In the genomic region with DNA sequence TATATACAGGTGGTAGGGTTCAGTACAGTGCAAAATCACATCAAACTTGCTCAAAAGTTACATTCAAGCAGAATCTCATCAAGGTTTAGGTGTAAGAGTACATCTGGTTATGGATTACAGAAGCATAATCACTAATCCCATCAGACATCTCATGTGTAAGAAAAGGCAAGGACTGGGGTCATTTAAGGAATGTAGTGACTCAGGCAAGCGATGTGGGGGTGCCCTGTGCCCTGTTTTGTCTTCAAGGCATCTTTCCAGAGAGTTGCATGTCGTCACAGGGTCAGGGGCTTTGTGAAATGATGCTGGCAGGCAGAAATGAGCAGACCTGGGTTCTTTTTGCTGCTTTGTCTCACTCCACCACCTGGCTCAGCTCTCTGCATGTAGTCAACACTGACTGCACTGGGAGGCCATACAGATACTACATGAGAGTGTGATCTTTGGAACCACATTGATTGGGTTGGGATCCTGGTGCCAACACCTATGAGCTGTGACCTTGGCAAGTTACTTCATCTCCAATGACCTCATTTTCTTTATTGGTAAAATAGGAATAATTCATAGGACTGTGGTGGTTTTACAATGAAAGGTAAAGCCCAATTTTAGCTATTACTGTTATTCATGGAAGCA, we compare ENCODE assay signal across 34 cellular contexts. TPM values are rescaled to one million over a fixed set of nuclear protein-coding genes. Genes with fewer than 3 reads are reported as not detected.
A peak's percentile ranks its signal among the peaks of the same experiment; 100 is the strongest.
DNase-seq lines count a peak whose midpoint lies in the region; ATAC-seq and TF ChIP-seq lines count a peak whose summit lies in the region.
"Had no signal": no experiment of that assay in that cellular context is flagged by ENCODE, and none has a peak within 500 bp of the region (broad histone marks: within the 10 kb centered on the region; RNA-seq: fewer than 3 reads in every experiment).

No MANE protein-coding gene starts in this region.

- WGBS in mammary epithelial cell (ENCODE audit: low coverage, missing lambda C conversion rate) = 88% methylated on average over 2 of the region's 2 CpGs

- intact Hi-C loops in mammary epithelial cell (cut with micrococcal nuclease) = no loop called here
- intact Hi-C loops in MCF 10A (cut with micrococcal nuclease) = no loop called here

- CTCF ChIA-PET in mammary epithelial cell (lab: Charles Lee; ENCODE audit: low non-redundant PET) = no interaction called here
- CTCF ChIA-PET in MCF 10A (lab: Yijun Ruan, JAX) = interaction anchor here (0.5 to 1.8 kb wide), 9 partner anchors 9 to 462 kb away, joined by 3 to 6 read pairs (median 3); no protein-coding TSS in a partner anchor

- H3K27ac ChIP-seq in mammary epithelial cell (ENCODE audit: insufficient read depth, low read depth, low read length) (no peak overlapping the region), brain microvascular endothelial cell (no peak overlapping the region)
- H3K27ac ChIP-seq: coronary artery, KMS-11, testis, VCaP had no signal

- H3K9me3 ChIP-seq in mammary epithelial cell (replicated peaks; ENCODE audit: insufficient read depth, low read length) = no peaks in the 10 kb centered on the region
- H3K9me3 ChIP-seq: testis had no signal

- in situ Hi-C loops in mammary epithelial cell (cut with MboI; ENCODE audit: low sequenced_read_pairs in 2 of 2) = no loop called here
- in situ Hi-C loops in brain microvascular endothelial cell (cut with HindIII; ENCODE audit: low pct_ligation_motif_present, low sequenced_read_pairs) = no loop called here

- H2AFZ ChIP-seq in mammary epithelial cell (ENCODE audit: low read depth, low read length) = no peak overlapping the region

- H3K36me3 ChIP-seq in mammary epithelial cell (ENCODE audit: insufficient read depth, low read length) (no peaks in the 10 kb centered on the region), brain microvascular endothelial cell (replicated peaks) (peaks cover 12% of the 10 kb centered on the region)

- dilution Hi-C loops in mammary epithelial cell (cut with HindIII; ENCODE audit: low sequenced_read_pairs) = no loop called here

- no peaks in the 10 kb centered on the region for H3K4me1 Mint-ChIP-seq in MCF 10A (ENCODE audit: insufficient read depth, unreplicated experiment)
- H3K4me1 Mint-ChIP-seq in memory B cell = no peaks in the 10 kb centered on the region
- peaks cover 10% of the 10 kb centered on the region for H3K4me1 Mint-ChIP-seq in HFFc6 (ENCODE audit: low read depth)
- H3K4me1 Mint-ChIP-seq: activated CD4-positive, alpha-beta T cell treated with anti-CD3 and anti-CD28 coated beads for 36 hours had no signal

- H3K27me3 Mint-ChIP-seq in MCF 10A (ENCODE audit: insufficient read depth, unreplicated experiment) (no peaks in the 10 kb centered on the region), memory B cell (no peaks in the 10 kb centered on the region), HFFc6 (ENCODE audit: insufficient read depth) (no peaks in the 10 kb centered on the region; the same call in 1 of the 2 replicates)
- H3K27me3 Mint-ChIP-seq: activated CD4-positive, alpha-beta T cell treated with anti-CD3 and anti-CD28 coated beads for 36 hours; activated CD8-positive, alpha-beta T cell treated with anti-CD3 and anti-CD28 coated beads for 36 hours; effector memory CD8-positive, alpha-beta T cell; natural killer cell treated with Interleukin-12 subunit alpha and Interleukin-12 subunit beta and Interleukin-15 and Interleukin-18, amount 100 ng/mL, for 72 hours had no signal

- POLR2A ChIA-PET in MCF 10A (lab: Yijun Ruan, JAX) = interaction anchor here (1.2 to 1.4 kb wide), 2 partner anchors 9 to 33 kb away, joined by 3 to 11 read pairs; a partner anchor contains a TSS

- H3K27ac Mint-ChIP-seq in MCF 10A (ENCODE audit: low read depth, unreplicated experiment) (no peak overlapping the region), memory B cell (peak overlapping the region; percentile 55), HFFc6 (no peak overlapping the region)
- H3K27ac Mint-ChIP-seq: activated CD4-positive, alpha-beta T cell treated with anti-CD3 and anti-CD28 coated beads for 36 hours; activated CD8-positive, alpha-beta T cell treated with anti-CD3 and anti-CD28 coated beads for 36 hours; activated T-helper 2 cell treated with anti-CD3 and anti-CD28 coated beads, Interferon-gamma antibody, Interleukin-2, Interleukin-4, amounts not matched to agents 10 μg/mL and 5 μg/mL and 100 μg/mL, durations not matched to agents 14 hours and 24 hours and 36 hours; natural killer cell treated with Interleukin-12 subunit alpha and Interleukin-12 subunit beta and Interleukin-15 and Interleukin-18, amount 100 ng/mL, for 72 hours had no signal

- TF ChIP-seq CTCF in mammary epithelial cell (conservative IDR thresholded peaks at IDR 0.05 in 1 of 2, IDR thresholded peaks at IDR 0.05 in 1 of 2; ENCODE audit: extremely low read depth in 1 of 2, insufficient read depth in 1 of 2, low read depth in 1 of 2, low read length in 2 of 2) (no peak), MCF 10A (IDR thresholded peaks at IDR 0.05; ENCODE audit: unreplicated experiment) (no peak), brain microvascular endothelial cell (IDR thresholded peaks at IDR 0.05; ENCODE audit: low read depth, low read length, missing control alignments) (no peak), HFFc6 (IDR thresholded peaks at IDR 0.05) (no peak)

- no peaks in the 10 kb centered on the region for H3K4me1 ChIP-seq in mammary epithelial cell (ENCODE audit: insufficient read depth, low read length)
- H3K4me1 ChIP-seq: testis had no signal

- ATAC-seq in memory B cell (ENCODE audit: low read depth) = no peak
- ATAC-seq: activated CD4-positive, alpha-beta T cell treated with anti-CD3 and anti-CD28 coated beads for 36 hours; activated CD8-positive, alpha-beta T cell treated with anti-CD3 and anti-CD28 coated beads for 36 hours; activated naive CD4-positive, alpha-beta T cell treated with anti-CD3 and anti-CD28 coated beads, Interleukin-2, amount 50 U/mL, for 72 hours; effector memory CD8-positive, alpha-beta T cell; natural killer cell treated with Interleukin-12 subunit alpha and Interleukin-12 subunit beta and Interleukin-15 and Interleukin-18, amount 100 ng/mL, for 72 hours; Panc1 had no signal

- no peak overlapping the region for H3K9ac ChIP-seq in mammary epithelial cell (ENCODE audit: insufficient read depth, low read length)
- H3K9ac ChIP-seq: KMS-11 had no signal

- TSS peak; percentile 12 for BruUV-seq in mammary epithelial cell (replicated peaks; lab: Mats Ljungman, UMichigan)
- BruUV-seq in MCF 10A (replicated peaks; lab: Mats Ljungman, UMichigan) = no TSS peak

- no peaks in the 10 kb centered on the region for H4K20me1 ChIP-seq in mammary epithelial cell (ENCODE audit: insufficient read depth, low read length)

- H3K79me2 ChIP-seq in mammary epithelial cell (ENCODE audit: insufficient read depth, low read length) = no peaks in the 10 kb centered on the region

- H3K36me3 Mint-ChIP-seq in MCF 10A (ENCODE audit: insufficient read depth, unreplicated experiment) (peaks cover 59% of the 10 kb centered on the region), memory B cell (peaks cover 10% of the 10 kb centered on the region), HFFc6 (ENCODE audit: low read depth) (peaks cover 19% of the 10 kb centered on the region; the same call in 1 of the 2 replicates)
- H3K36me3 Mint-ChIP-seq: activated naive CD4-positive, alpha-beta T cell treated with anti-CD3 and anti-CD28 coated beads, Interleukin-2, amount 50 U/mL, for 72 hours had no signal

- no peaks in the 10 kb centered on the region for H3K9me3 Mint-ChIP-seq in MCF 10A (ENCODE audit: unreplicated experiment)
- no peaks in the 10 kb centered on the region for H3K9me3 Mint-ChIP-seq in memory B cell
- no peaks in the 10 kb centered on the region for H3K9me3 Mint-ChIP-seq in HFFc6
- H3K9me3 Mint-ChIP-seq: activated CD8-positive, alpha-beta T cell treated with anti-CD3 and anti-CD28 coated beads for 36 hours; activated naive CD4-positive, alpha-beta T cell treated with anti-CD3 and anti-CD28 coated beads, Interleukin-2, amount 50 U/mL, for 72 hours; activated T-helper 2 cell treated with anti-CD3 and anti-CD28 coated beads, Interferon-gamma antibody, Interleukin-2, Interleukin-4, amounts not matched to agents 10 μg/mL and 5 μg/mL and 100 μg/mL, durations not matched to agents 14 hours and 24 hours and 36 hours; effector memory CD8-positive, alpha-beta T cell; natural killer cell treated with Interleukin-12 subunit alpha and Interleukin-12 subunit beta and Interleukin-15 and Interleukin-18, amount 100 ng/mL, for 72 hours had no signal

- H3K4me2 ChIP-seq in mammary epithelial cell (ENCODE audit: insufficient read depth, low read depth, low read length) = no peak overlapping the region
- H3K4me2 ChIP-seq: KMS-11 had no signal

- DNase-seq in mammary epithelial cell (no peak), MCF 10A (ENCODE audit: unreplicated experiment) (no peak), fibroblast of peridontal ligament (ENCODE audit: extremely low read depth) (peak; percentile 7), memory B cell (ENCODE audit: low spot score in 2 of 2) (no peak), brain microvascular endothelial cell (no peak), NCI-H1105 (lab: John Stamatoyannopoulos, UW) (no peak), activated gamma-delta T cell (lab: John Stamatoyannopoulos, UW) (no peak), HFFc6 (no peak)
- DNase-seq: activated CD4-positive, alpha-beta T cell treated with anti-CD3 and anti-CD28 coated beads for 36 hours; activated CD8-positive, alpha-beta memory T cell treated with anti-CD3 and anti-CD28 coated beads, Interleukin-2, amount 50 U/mL, for 48 hours; activated CD8-positive, alpha-beta T cell treated with anti-CD3 and anti-CD28 coated beads for 36 hours; effector memory CD8-positive, alpha-beta T cell; GOT3; islet precursor cell; NCI-H1417; NCI-H2029; NCI-H526; retina; SHP77 treated with DMSO at 0.1 percent for 48 hours; stimulated activated CD4-positive, alpha-beta T cell treated with anti-CD3 and anti-CD28 coated beads, Interleukin-1b, Interleukin-23, amount 100 ng/mL, for 48 hours; stimulated activated naive CD4-positive, alpha-beta T cell treated with Interleukin-2 at 50 U/mL for 16 hours; SW 1271; T-helper 9 cell; testis had no signal

- H3K4me3 Mint-ChIP-seq in MCF 10A (ENCODE audit: unreplicated experiment) = no peak overlapping the region
- no peak overlapping the region for H3K4me3 Mint-ChIP-seq in memory B cell
- H3K4me3 Mint-ChIP-seq in HFFc6 = no peak overlapping the region
- H3K4me3 Mint-ChIP-seq: activated CD4-positive, alpha-beta T cell treated with anti-CD3 and anti-CD28 coated beads for 36 hours; activated CD8-positive, alpha-beta T cell treated with anti-CD3 and anti-CD28 coated beads for 36 hours; effector memory CD8-positive, alpha-beta T cell; natural killer cell treated with Interleukin-12 subunit alpha and Interleukin-12 subunit beta and Interleukin-15 and Interleukin-18, amount 100 ng/mL, for 72 hours had no signal

- H3K4me3 ChIP-seq in mammary epithelial cell (replicated peaks in 1 of 3; ENCODE audit: insufficient read depth in 1 of 3, low read depth in 2 of 3, low read length in 3 of 3) (no peak overlapping the region), brain microvascular endothelial cell (ENCODE audit: low read depth, low read length) (no peak overlapping the region)
- H3K4me3 ChIP-seq: coronary artery, testis had no signal

- H3K27me3 ChIP-seq in mammary epithelial cell (ENCODE audit: insufficient read depth, low read length) = no peaks in the 10 kb centered on the region
- no peaks in the 10 kb centered on the region for H3K27me3 ChIP-seq in brain microvascular endothelial cell (replicated peaks)
- H3K27me3 ChIP-seq: testis had no signal

RNA-seq across cellular contexts. Expression of a gene that starts 8.2 kb away (rescaled TPM):
- total RNA-seq in mammary epithelial cell = not detected
- 0.03 TPM for polyA plus RNA-seq in mammary epithelial cell
- polyA minus RNA-seq in mammary epithelial cell = not detected
- total RNA-seq in MCF 10A (2022) = 1.1 and 1.7 TPM in 2 replicates
- under 1 TPM in 3 of 6 experiments, not detected in 3; 0.07 to 0.45 (median 0.31) TPM for total RNA-seq in HFFc6 (2021; fragmentation: NEBNext Ultra II Directional; extraction: Animal tissue kit (Norgen Biotek cat#: 25700))
- total RNA-seq: activated CD8-positive, alpha-beta T cell treated with anti-CD3 and anti-CD28 coated beads for 36 hours; cardiac septum; epithelial cell of proximal tubule; lower leg skin had no signal

RNA-seq across cellular contexts. Expression of a gene that starts 33.6 kb away (rescaled TPM):
- total RNA-seq in mammary epithelial cell = 10 to 100 TPM in 1 of 2 donors, 1 to 10 TPM in 1; 8.0 to 10.2 TPM
- polyA plus RNA-seq in mammary epithelial cell = 4.5 TPM
- polyA minus RNA-seq in mammary epithelial cell = not detected
- total RNA-seq in MCF 10A (2022) = 38.2 and 39.3 TPM in 2 replicates
- 1 to 10 TPM; 5.3 to 7.1 (median 5.9) TPM for total RNA-seq in HFFc6 (2021; fragmentation: NEBNext Ultra II Directional; extraction: Animal tissue kit (Norgen Biotek cat#: 25700))
